ENCODE assay signal across 1 cellular context in the genomic region with DNA sequence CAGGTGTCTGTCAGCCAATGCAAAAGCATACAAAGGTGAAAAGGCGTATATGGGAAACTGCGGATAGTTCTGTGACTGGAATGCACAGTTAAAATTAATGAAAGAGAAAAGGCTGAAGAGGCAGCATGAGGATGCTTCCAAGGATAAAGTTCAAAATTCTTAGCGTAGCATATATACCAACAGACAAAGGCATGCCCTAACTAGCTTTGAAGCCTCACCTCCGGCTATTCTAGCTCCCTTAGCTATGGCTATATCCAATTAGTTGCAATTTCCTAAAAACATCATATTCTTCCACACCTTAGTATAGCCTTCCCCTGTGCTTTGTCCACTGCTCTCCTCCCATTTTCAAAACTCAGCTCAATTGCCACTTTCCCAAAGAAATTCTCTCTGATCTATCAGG.
TF ChIP-seq lines count a peak whose summit lies in the region.

No MANE protein-coding gene starts in this region.

TF ChIP-seq in K562, 482 proteins besides CTCF, POLR2A, EP300 and RAD21:
- TF ChIP-seq PPARD (CRISPR knock-in tag; IDR thresholded peaks at IDR 0.05) (no peak), ZNF146 (CRISPR knock-in tag; IDR thresholded peaks at IDR 0.05; ENCODE audit: unreplicated experiment) (no peak), PURB (CRISPR knock-in tag; IDR thresholded peaks at IDR 0.05; ENCODE audit: low read depth) (no peak), WHSC1 (IDR thresholded peaks at IDR 0.05; ENCODE audit: low read length) (no peak), KLF16 (IDR thresholded peaks at IDR 0.05) (no peak), EZH2 (IDR thresholded peaks at IDR 0.05; ENCODE audit: borderline replicate concordance, low read depth, low read length) (no peak), SAP30 (IDR thresholded peaks at IDR 0.05; ENCODE audit: borderline replicate concordance, insufficient read depth, low read depth, low read length, poor library complexity, severe bottlenecking) (no peak), SRSF7 (optimal IDR thresholded peaks at IDR 0.05; ENCODE audit: low read depth, low read length) (no peak), CBX5 (IDR thresholded peaks at IDR 0.05; ENCODE audit: borderline replicate concordance, low read depth) (no peak)
- TF ChIP-seq, protein P1, sequence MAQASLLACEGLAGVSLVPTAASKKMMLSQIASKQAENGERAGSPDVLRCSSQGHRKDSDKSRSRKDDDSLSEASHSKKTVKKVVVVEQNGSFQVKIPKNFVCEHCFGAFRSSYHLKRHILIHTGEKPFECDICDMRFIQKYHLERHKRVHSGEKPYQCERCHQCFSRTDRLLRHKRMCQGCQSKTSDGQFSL (CRISPR knock-in tag; IDR thresholded peaks at IDR 0.05), result no peak
- TF ChIP-seq, protein P1 (tag; IDR thresholded peaks at IDR 0.05), result no peak
TF ChIP-seq in K562: peak in this region for 0.
